Comparison of ENCODE assay signal across 9 cellular contexts in the genomic region with DNA sequence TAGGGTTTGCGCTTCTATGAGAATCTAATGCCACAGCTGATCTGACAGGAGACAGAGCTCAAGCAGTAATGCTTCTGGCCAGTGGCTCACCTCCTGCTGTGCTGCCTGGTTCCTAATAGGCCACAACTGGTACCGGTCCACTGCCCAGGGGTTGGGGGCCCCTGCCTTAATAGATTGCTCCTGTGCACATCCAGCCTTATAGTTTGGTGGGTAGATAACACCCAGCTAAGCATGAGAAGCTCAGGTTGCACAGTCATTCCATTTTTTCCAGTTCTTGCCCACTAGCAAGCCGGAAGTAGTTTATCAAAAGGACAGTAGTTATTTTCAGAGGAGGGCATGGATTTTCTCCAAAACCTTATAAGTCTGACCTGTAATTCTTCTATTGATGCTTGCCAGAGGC. TPM values are rescaled to one million over a fixed set of nuclear protein-coding genes. Genes with fewer than 3 reads are reported as not detected.
"Had no signal": no experiment of that assay in that cellular context is flagged by ENCODE, and none has a peak within 500 bp of the region (broad histone marks: within the 10 kb centered on the region; RNA-seq: fewer than 3 reads in every experiment).

No MANE protein-coding gene starts in this region.

- H3K9me3 ChIP-seq: HAP-1 had no signal

- H3K36me3 ChIP-seq: HAP-1 had no signal

- H3K4me1 ChIP-seq: HAP-1 had no signal

- DNase-seq: GM23248, GOT3, H7, HFFc6, IMR-90, KBM-7 had no signal

- H3K9ac ChIP-seq: GM23248, KMS-11 had no signal

- H3K4me3 ChIP-seq: GM23248, HAP-1 had no signal

- H2AFZ ChIP-seq: GM23248 had no signal

- ATAC-seq: HCT116 had no signal

- H3K27ac ChIP-seq: GM23248, KMS-11 had no signal

- H3K4me2 ChIP-seq: KMS-11 had no signal

RNA-seq across cellular contexts. Expression of gene KRTAP3-1, which starts 10.5 kb away (rescaled TPM):
- polyA plus RNA-seq: GM23248, IMR-90 had no signal

RNA-seq across cellular contexts. Expression of gene KRTAP1-4, which starts 10.6 kb away (rescaled TPM):
- polyA plus RNA-seq: GM23248, IMR-90 had no signal

RNA-seq across cellular contexts. Expression of gene KRTAP1-3, which starts 15.3 kb away (rescaled TPM):
- polyA plus RNA-seq: GM23248, IMR-90 had no signal

RNA-seq across cellular contexts. Expression of gene KRTAP3-2, which starts 19.7 kb away (rescaled TPM):
- polyA plus RNA-seq: GM23248, IMR-90 had no signal
